8 cellular contexts compared by ENCODE assay signal in genomic region chr1:15100369-15101111, GRCh38. TPM values are rescaled to one million over a fixed set of nuclear protein-coding genes. Genes with fewer than 3 reads are reported as not detected.
DNase-seq lines count a peak whose midpoint lies in the region; ATAC-seq, FAIRE-seq and TF ChIP-seq lines count a peak whose summit lies in the region.

No MANE protein-coding gene starts in this region.

- H3K27ac Mint-ChIP-seq in astrocyte (ENCODE audit: unreplicated experiment), result no peak overlapping the region

- FAIRE-seq in astrocyte (lab: Jason Lieb, UNC), result no peak

- H3K4me1 ChIP-seq in astrocyte (ENCODE audit: insufficient read depth, low read length), result no peaks in the 10 kb centered on the region

- H3K4me1 Mint-ChIP-seq in astrocyte (ENCODE audit: low read depth, unreplicated experiment), result no peaks in the 10 kb centered on the region

- no peak overlapping the region for H3K9ac ChIP-seq in astrocyte (ENCODE audit: low read length)

- H3K27ac ChIP-seq in astrocyte (ENCODE audit: low read depth, low read length), result no peak overlapping the region

- H3K79me2 ChIP-seq in astrocyte (ENCODE audit: insufficient read depth, low read length), result no peaks in the 10 kb centered on the region

- no peaks in the 10 kb centered on the region for H4K20me1 ChIP-seq in astrocyte (ENCODE audit: insufficient read depth, low read length)

- ATAC-seq in SK-N-SH treated with all-trans-retinoic acid at 6 μM for 48 hours (peak; percentile 91), HG03565 (IDR thresholded peaks at IDR 0.05; ENCODE audit: unreplicated experiment) (no peak), GM21717 (IDR thresholded peaks at IDR 0.05; ENCODE audit: unreplicated experiment) (no peak)

- peak; percentile 91 for TF ChIP-seq CTCF in astrocyte (IDR thresholded peaks at IDR 0.05; ENCODE audit: insufficient read depth, low read depth, low read length)

- no peak overlapping the region for H2AFZ ChIP-seq in astrocyte (ENCODE audit: low read depth, low read length)

- no peaks in the 10 kb centered on the region for H3K9me3 ChIP-seq in astrocyte (ENCODE audit: insufficient read depth, low read depth, low read length)

- DNase-seq in EL, result peak; percentile 29
- peak; percentile 54 for DNase-seq in Jurkat, Clone E6-1 (ENCODE audit: low read depth, low spot score)
- peak; percentile 4 for DNase-seq in astrocyte (ENCODE audit: low read depth)
- peak; percentile 83 for DNase-seq in iPS-NIHi7 (ENCODE audit: extremely low spot score)
- DNase-seq in stimulated activated CD4-positive, alpha-beta T cell treated with anti-CD3 and anti-CD28 coated beads, Interleukin-15, amount 100 ng/mL, for 48 hours (ENCODE audit: low read depth in 2 of 2), result peak; percentile 20 to 36

- no peaks in the 10 kb centered on the region for H3K36me3 Mint-ChIP-seq in astrocyte (ENCODE audit: low read depth, unreplicated experiment)

- no peak overlapping the region; the same call in 1 of the 2 replicates for H3K4me3 ChIP-seq in Jurkat, Clone E6-1 (ENCODE audit: low read length)
- H3K4me3 ChIP-seq in astrocyte (ENCODE audit: insufficient read depth, low read depth, low read length), result no peak overlapping the region

- H3K4me2 ChIP-seq in astrocyte (ENCODE audit: low read length), result no peak overlapping the region

- H3K27me3 Mint-ChIP-seq in astrocyte (ENCODE audit: low read depth, unreplicated experiment), result peaks cover 62% of the 10 kb centered on the region

- no peaks in the 10 kb centered on the region for H3K36me3 ChIP-seq in astrocyte (ENCODE audit: insufficient read depth, low read length)

- peaks cover 7% of the 10 kb centered on the region for H3K9me3 Mint-ChIP-seq in astrocyte (ENCODE audit: unreplicated experiment)

- no peak overlapping the region for H3K4me3 Mint-ChIP-seq in astrocyte (ENCODE audit: unreplicated experiment)

- H3K27me3 ChIP-seq in astrocyte (ENCODE audit: insufficient read depth, low read length), result peaks cover 10% of the 10 kb centered on the region

TF ChIP-seq in SK-N-SH treated with all-trans-retinoic acid at 6 μM for 48 hours, 23 proteins besides CTCF, POLR2A, EP300 and RAD21:
- TF ChIP-seq ZFP3 (CRISPR knock-in tag; IDR thresholded peaks at IDR 0.05) (no peak), RARB (CRISPR knock-in tag; IDR thresholded peaks at IDR 0.05) (no peak), TOX (CRISPR knock-in tag; IDR thresholded peaks at IDR 0.05; ENCODE audit: borderline replicate concordance) (no peak), CSRNP3 (CRISPR knock-in tag; IDR thresholded peaks at IDR 0.05) (no peak), GLIS3 (CRISPR knock-in tag; IDR thresholded peaks at IDR 0.05) (no peak), ESRRG (CRISPR knock-in tag; IDR thresholded peaks at IDR 0.05) (no peak), ISL1 (CRISPR knock-in tag; IDR thresholded peaks at IDR 0.05) (no peak), OSR1 (CRISPR knock-in tag; IDR thresholded peaks at IDR 0.05) (no peak), CSDC2 (CRISPR knock-in tag; IDR thresholded peaks at IDR 0.05) (no peak), ARNTL (CRISPR knock-in tag; IDR thresholded peaks at IDR 0.05; ENCODE audit: borderline replicate concordance, low read depth) (no peak), ZC3H10 (CRISPR knock-in tag; IDR thresholded peaks at IDR 0.05) (no peak), ZNF8 (CRISPR knock-in tag; IDR thresholded peaks at IDR 0.05) (no peak), PATZ1 (CRISPR knock-in tag; IDR thresholded peaks at IDR 0.05; ENCODE audit: borderline replicate concordance) (no peak), PPARA (CRISPR knock-in tag; IDR thresholded peaks at IDR 0.05; ENCODE audit: borderline replicate concordance) (no peak), TCF4 (CRISPR knock-in tag; IDR thresholded peaks at IDR 0.05; ENCODE audit: borderline replicate concordance) (no peak), ZNF70 (CRISPR knock-in tag; IDR thresholded peaks at IDR 0.05) (no peak), ZNF565 (CRISPR knock-in tag; conservative IDR thresholded peaks at IDR 0.05; ENCODE audit: low read depth) (no peak), BACH2 (CRISPR knock-in tag; IDR thresholded peaks at IDR 0.05; ENCODE audit: borderline replicate concordance) (no peak)
- TF ChIP-seq, protein P1, sequence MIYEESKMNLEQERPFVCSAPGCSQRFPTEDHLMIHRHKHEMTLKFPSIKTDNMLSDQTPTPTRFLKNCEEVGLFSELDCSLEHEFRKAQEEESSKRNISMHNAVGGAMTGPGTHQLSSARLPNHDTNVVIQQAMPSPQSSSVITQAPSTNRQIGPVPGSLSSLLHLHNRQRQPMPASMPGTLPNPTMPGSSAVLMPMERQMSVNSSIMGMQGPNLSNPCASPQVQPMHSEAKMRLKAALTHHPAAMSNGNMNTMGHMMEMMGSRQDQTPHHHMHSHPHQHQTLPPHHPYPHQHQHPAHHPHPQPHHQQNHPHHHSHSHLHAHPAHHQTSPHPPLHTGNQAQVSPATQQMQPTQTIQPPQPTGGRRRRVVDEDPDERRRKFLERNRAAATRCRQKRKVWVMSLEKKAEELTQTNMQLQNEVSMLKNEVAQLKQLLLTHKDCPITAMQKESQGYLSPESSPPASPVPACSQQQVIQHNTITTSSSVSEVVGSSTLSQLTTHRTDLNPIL (CRISPR knock-in tag; IDR thresholded peaks at IDR 0.05; ENCODE audit: low read depth), result no peak
- TF ChIP-seq, protein P2, sequence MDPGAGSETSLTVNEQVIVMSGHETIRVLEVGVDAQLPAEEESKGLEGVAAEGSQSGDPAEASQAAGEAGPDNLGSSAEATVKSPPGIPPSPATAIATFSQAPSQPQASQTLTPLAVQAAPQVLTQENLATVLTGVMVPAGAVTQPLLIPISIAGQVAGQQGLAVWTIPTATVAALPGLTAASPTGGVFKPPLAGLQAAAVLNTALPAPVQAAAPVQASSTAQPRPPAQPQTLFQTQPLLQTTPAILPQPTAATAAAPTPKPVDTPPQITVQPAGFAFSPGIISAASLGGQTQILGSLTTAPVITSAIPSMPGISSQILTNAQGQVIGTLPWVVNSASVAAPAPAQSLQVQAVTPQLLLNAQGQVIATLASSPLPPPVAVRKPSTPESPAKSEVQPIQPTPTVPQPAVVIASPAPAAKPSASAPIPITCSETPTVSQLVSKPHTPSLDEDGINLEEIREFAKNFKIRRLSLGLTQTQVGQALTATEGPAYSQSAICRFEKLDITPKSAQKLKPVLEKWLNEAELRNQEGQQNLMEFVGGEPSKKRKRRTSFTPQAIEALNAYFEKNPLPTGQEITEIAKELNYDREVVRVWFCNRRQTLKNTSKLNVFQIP (CRISPR knock-in tag; IDR thresholded peaks at IDR 0.05; ENCODE audit: borderline replicate concordance, low read depth), result no peak

RNA-seq across cellular contexts. Expression of gene TMEM51, which starts 53.0 kb away (rescaled TPM):
- 1.5 TPM for polyA plus RNA-seq in Jurkat, Clone E6-1 (2012; ENCODE audit: insufficient read depth, insufficient read length)
- 6.9 TPM in 2 replicates for total RNA-seq in astrocyte

Comparison
In these comparisons a context has a peak if more than half of its experiments do, and no peak if none do; other contexts are left out.
1. DNase-seq: peak in every context shown above with its lines; median percentile 83 in iPS-NIHi7; 54 in Jurkat, Clone E6-1; 29 in EL; 28 in stimulated activated CD4-positive, alpha-beta T cell treated with anti-CD3 and anti-CD28 coated beads, Interleukin-15, amount 100 ng/mL, for 48 hours; 4 in astrocyte.